14 cellular contexts compared by ENCODE assay signal in the genomic region with DNA sequence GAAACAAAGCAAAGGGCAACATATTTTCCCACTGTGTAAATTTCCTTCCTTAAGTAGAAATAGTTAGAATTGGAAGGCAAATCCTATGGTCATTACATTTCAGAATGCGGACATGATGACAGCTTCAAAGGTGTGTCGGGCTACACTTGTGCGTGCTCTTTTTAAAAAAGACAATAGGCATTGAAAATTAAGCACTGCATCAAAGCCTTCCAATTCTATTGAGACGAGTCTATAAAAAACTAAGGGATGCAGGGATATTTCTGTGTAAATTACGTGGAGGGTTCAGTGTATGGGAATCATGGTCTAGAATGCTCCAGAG.
DNase-seq lines count a peak whose midpoint lies in the region; ATAC-seq and TF ChIP-seq lines count a peak whose summit lies in the region.
"Had no signal": no experiment of that assay in that cellular context is flagged by ENCODE, and none has a peak within 500 bp of the region (broad histone marks: within the 10 kb centered on the region; RNA-seq: fewer than 3 reads in every experiment).

No MANE protein-coding gene starts in this region.

- H2AFZ ChIP-seq in neural cell (ENCODE audit: low read depth, low read length) = no peak overlapping the region

- H3F3A ChIP-seq in neural cell (ENCODE audit: insufficient read depth, low read length, poor library complexity, severe bottlenecking) = no peaks in the 10 kb centered on the region

- TF ChIP-seq CTCF in heart left ventricle (IDR thresholded peaks at IDR 0.05) (no peak), neural cell (IDR thresholded peaks at IDR 0.05; ENCODE audit: poor library complexity, severe bottlenecking) (no peak), uterus (IDR thresholded peaks at IDR 0.05) (no peak), stomach (IDR thresholded peaks at IDR 0.05) (no peak)

- TF ChIP-seq RAD21 in neural cell (conservative IDR thresholded peaks at IDR 0.05) = no peak

- no peak for ATAC-seq in heart left ventricle
- no peak for ATAC-seq in Right ventricle myocardium superior (ENCODE audit: poor library complexity)

- H3K9me2 ChIP-seq in neural cell (ENCODE audit: insufficient read depth, low read length) = no peaks in the 10 kb centered on the region

- H3K4me3 ChIP-seq in heart left ventricle = no peak overlapping the region
- H3K4me3 ChIP-seq in neural cell (ENCODE audit: low read length) = no peak overlapping the region
- no peak overlapping the region for H3K4me3 ChIP-seq in uterus
- no peak overlapping the region for H3K4me3 ChIP-seq in stomach

- no peak for DNase-seq in heart left ventricle
- DNase-seq in Right ventricle myocardium superior = no peak
- peak; percentile 56 for DNase-seq in dermis blood vessel endothelial cell
- DNase-seq in uterus = no peak
- DNase-seq in kidney tubule cell (ENCODE audit: low spot score) = no peak
- DNase-seq in stomach = no peak
- DNase-seq: 8988T; CD4-positive, alpha-beta memory T cell; DMS79 treated with DMSO at 0.1 percent for 48 hours; GDM1; GOT3; H9 had no signal

- H4K20me1 ChIP-seq in neural cell (ENCODE audit: insufficient read depth) = no peaks in the 10 kb centered on the region

- peaks cover 0 to 38% (median 7%) of the 10 kb centered on the region in 12 donors for H3K4me1 ChIP-seq in heart left ventricle
- peaks cover 0 to 6% of the 10 kb centered on the region in 2 donors for H3K4me1 ChIP-seq in uterus
- H3K4me1 ChIP-seq in stomach = no peaks in the 10 kb centered on the region

- 43 to 66% (median 58%) methylated on average over 5 of the region's 5 CpGs for WGBS in heart left ventricle, 4 donors
- 74 to 87% (median 84%) methylated on average over 5 of the region's 5 CpGs for WGBS in stomach, 5 donors

- no peak overlapping the region for H3K4me2 ChIP-seq in neural cell (ENCODE audit: low read length)

- TF ChIP-seq POLR2A in heart left ventricle (IDR thresholded peaks at IDR 0.05) (no peak), uterus (IDR thresholded peaks at IDR 0.05) (no peak), stomach (IDR thresholded peaks at IDR 0.05) (no peak)

- H3K27me3 ChIP-seq in heart left ventricle (no peaks in the 10 kb centered on the region), neural cell (ENCODE audit: insufficient read depth, low read depth, low read length) (no peaks in the 10 kb centered on the region), uterus (no peaks in the 10 kb centered on the region), stomach (no peaks in the 10 kb centered on the region)

- H3K9me3 ChIP-seq in heart left ventricle (no peaks in the 10 kb centered on the region), neural cell (ENCODE audit: low read length) (no peaks in the 10 kb centered on the region), uterus (no peaks in the 10 kb centered on the region), stomach (peaks cover 0 to under 1% (median 0%) of the 10 kb centered on the region in 4 donors)

- H3K79me2 ChIP-seq in neural cell (replicated peaks; ENCODE audit: insufficient read depth, low read length) = no peaks in the 10 kb centered on the region

- H3K36me3 ChIP-seq in heart left ventricle (no peaks in the 10 kb centered on the region), neural cell (ENCODE audit: insufficient read depth, low read length) (no peaks in the 10 kb centered on the region), uterus (no peaks in the 10 kb centered on the region), stomach (no peaks in the 10 kb centered on the region)

- no peak overlapping the region for H3K9ac ChIP-seq in neural cell (ENCODE audit: low read length)

- H3K27ac ChIP-seq in heart left ventricle = peak overlapping the region in 10 of 12 donors; percentile 19 to 70 (median 50)
- H3K27ac ChIP-seq in neural cell (ENCODE audit: low read length) = peak overlapping the region; percentile 89
- H3K27ac ChIP-seq in uterus = peak overlapping the region; percentile 38 to 79
- H3K27ac ChIP-seq in stomach = no peak overlapping the region
- H3K27ac ChIP-seq: C4-2B had no signal

- intact Hi-C loops in heart left ventricle (cut with DNase I) (no loop called here), Right ventricle myocardium superior (cut with DNase I) (no loop called here), uterus (cut with DNase I; ENCODE audit: low total_unique reads) (no loop called here), stomach (cut with DNase I; ENCODE audit: low total_unique reads) (no loop called here)

- TF ChIP-seq EP300 in neural cell (conservative IDR thresholded peaks at IDR 0.05; ENCODE audit: poor library complexity, severe bottlenecking) (no peak), stomach (IDR thresholded peaks at IDR 0.05) (no peak)

TF ChIP-seq in neural cell, 6 proteins besides CTCF, POLR2A, EP300 and RAD21:
- TF ChIP-seq EZH2 (IDR thresholded peaks at IDR 0.05; ENCODE audit: borderline replicate concordance, insufficient read depth, low read length, poor library complexity, severe bottlenecking) (no peak), SMC3 (conservative IDR thresholded peaks at IDR 0.05; ENCODE audit: poor library complexity) (no peak)

Comparison
In these comparisons a context has a peak if more than half of its experiments do, and no peak if none do; other contexts are left out.
1. H3K27ac ChIP-seq: peak in heart left ventricle (10 of 12), neural cell (single experiment) and uterus (2 of 2); none in stomach (0 of 5).